12 cellular contexts compared by ENCODE assay signal in genomic region chr18:23617412-23618009, GRCh38. TPM values are rescaled to one million over a fixed set of nuclear protein-coding genes. Genes with fewer than 3 reads are reported as not detected.
DNase-seq lines count a peak whose midpoint lies in the region; ATAC-seq, FAIRE-seq and TF ChIP-seq lines count a peak whose summit lies in the region.
"Had no signal": no experiment of that assay in that cellular context is flagged by ENCODE, and none has a peak within 500 bp of the region (broad histone marks: within the 10 kb centered on the region; RNA-seq: fewer than 3 reads in every experiment).

No MANE protein-coding gene starts in this region.

- WGBS in body of pancreas, 2 donors: 56 to 59% methylated on average over 4 of the region's 4 CpGs

- H3K9me3 ChIP-seq in body of pancreas (no peaks in the 10 kb centered on the region), HAP-1 (no peaks in the 10 kb centered on the region)

- intact Hi-C loops in body of pancreas (cut with DNase I): loop anchor here (10.0 kb wide), 1 partner anchor 507 kb away; no protein-coding TSS in a partner anchor

- in situ Hi-C loops in ACHN (cut with HindIII; ENCODE audit: low pct_ligation_motif_present, low pct_unique_long_range_greater_than_20kb, low sequenced_read_pairs) (no loop called here), HAP-1 (cut with MboI; ENCODE audit: low sequenced_read_pairs) (no loop called here)

- no peak overlapping the region for H3K4me3 ChIP-seq in body of pancreas
- H3K4me3 ChIP-seq in HAP-1: no peak overlapping the region

- ATAC-seq in HG02943 (IDR thresholded peaks at IDR 0.05; ENCODE audit: low read depth, unreplicated experiment) (peak; percentile 56), body of pancreas (peak; percentile 55), omental fat pad (ENCODE audit: low FRiP score) (no peak)

- TF ChIP-seq POLR2A in body of pancreas (IDR thresholded peaks at IDR 0.05) (no peak), erythroblast (IDR thresholded peaks at IDR 0.05; ENCODE audit: low read length) (no peak)

- H3K4me1 ChIP-seq in body of pancreas (peaks cover 17% of the 10 kb centered on the region), HAP-1 (no peaks in the 10 kb centered on the region)

- no peaks in the 10 kb centered on the region for H3K27me3 ChIP-seq in body of pancreas
- H3K27me3 ChIP-seq in HAP-1 (ENCODE audit: low read depth): peaks cover 12% of the 10 kb centered on the region; the same call in 1 of the 2 replicates

- H3K27ac ChIP-seq in body of pancreas: peak overlapping the region in 2 of 4 donors; percentile 33

- TF ChIP-seq CTCF in body of pancreas (IDR thresholded peaks at IDR 0.05) (no peak), omental fat pad (IDR thresholded peaks at IDR 0.05) (no peak)

- DNase-seq in ACHN: peak; percentile 56
- no peak for DNase-seq in GM19239 (ENCODE audit: insufficient read length, low spot score)
- no peak for DNase-seq in body of pancreas
- DNase-seq in omental fat pad (ENCODE audit: low spot score): no peak
- DNase-seq in EL: no peak
- DNase-seq in erythroblast (lab: John Stamatoyannopoulos, UW): no peak
- no peak for DNase-seq in HAP-1 (ENCODE audit: low spot score in 2 of 2)
- DNase-seq: activated CD4-positive, CD25-positive, alpha-beta regulatory T cell; activated effector memory CD4-positive, alpha-beta T cell treated with Interleukin-2 at 50 U/mL for 16 hours; GOT3; NCI-H2029 had no signal

- peak; percentile 91 for FAIRE-seq in GM19239 (lab: Jason Lieb, UNC)

- no peaks in the 10 kb centered on the region for H3K36me3 ChIP-seq in body of pancreas (replicated peaks in 1 of 2; ENCODE audit: insufficient read depth in 1 of 2, low read depth in 2 of 2)
- no peaks in the 10 kb centered on the region for H3K36me3 ChIP-seq in HAP-1 (replicated peaks)

RNA-seq across cellular contexts. Expression of gene NPC1, which starts 31.2 kb away (rescaled TPM):
- total RNA-seq in body of pancreas (10 to 100 TPM; 27.2 to 27.7 TPM), omental fat pad (100 to 1,000 TPM in 1 of 4 donors, 10 to 100 TPM in 3; 49.3 to 116 (median 54.7) TPM)

RNA-seq across cellular contexts. Expression of gene ANKRD29, which starts 45.2 kb away (rescaled TPM):
- total RNA-seq in body of pancreas (1 to 10 TPM in 1 of 2 donors, under 1 TPM in 1; 0.52 to 3.3 TPM), omental fat pad (10 to 100 TPM in 2 of 4 donors, 1 to 10 TPM in 2; 8.1 to 51.9 (median 15.3) TPM)
